In genomic region chr3:44835684-44836083, GRCh38 we compare ENCODE assay signal across 10 cellular contexts. TPM values are rescaled to one million over a fixed set of nuclear protein-coding genes. Genes with fewer than 3 reads are reported as not detected.
"Had no signal": no experiment of that assay in that cellular context is flagged by ENCODE, and none has a peak within 500 bp of the region (broad histone marks: within the 10 kb centered on the region; RNA-seq: fewer than 3 reads in every experiment).

No MANE protein-coding gene starts in this region.

- H3K27me3 Mint-ChIP-seq: IgD-negative memory B cell had no signal

- ATAC-seq: HCT116 had no signal

- H3K4me1 ChIP-seq: HAP-1 had no signal

- H3K4me3 ChIP-seq: GM23248, HAP-1 had no signal

- DNase-seq: GM23248, GOT3, H7, KG1 had no signal

- H3K27ac Mint-ChIP-seq: IgD-negative memory B cell had no signal

- H3K36me3 Mint-ChIP-seq: IgD-negative memory B cell had no signal

- H2AFZ ChIP-seq: GM23248 had no signal

- H3K27ac ChIP-seq: GM23248 had no signal

- H3K4me3 Mint-ChIP-seq: IgD-negative memory B cell had no signal

- H3K9ac ChIP-seq: GM23248 had no signal

- FAIRE-seq: HTR-8/SVneo had no signal

RNA-seq across cellular contexts. Expression of gene TGM4, which starts 38.7 kb away (rescaled TPM):
- total RNA-seq: GM23248, H4, H7, HT-29 had no signal
- polyA plus RNA-seq: GM23248 had no signal
